18 cellular contexts compared by ENCODE assay signal in the genomic region with DNA sequence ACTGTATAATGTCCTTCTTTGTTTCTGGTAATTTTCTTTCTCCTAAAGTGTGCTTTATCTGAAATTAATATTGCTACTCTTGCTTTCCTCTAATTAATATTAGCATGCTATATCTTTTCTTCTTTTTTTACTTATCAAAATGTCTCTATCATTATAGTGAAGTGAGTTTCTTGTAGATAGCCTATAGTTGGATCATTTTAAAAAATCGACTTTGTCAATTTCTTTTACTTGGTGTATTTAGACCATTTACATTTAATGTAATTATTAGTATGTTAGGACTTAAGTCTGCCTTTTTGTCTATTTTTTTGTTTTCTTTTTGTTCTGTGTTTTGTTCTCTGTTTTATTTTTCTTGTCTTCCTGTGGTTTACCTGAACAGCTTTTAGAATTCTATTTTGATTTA. TPM values are rescaled to one million over a fixed set of nuclear protein-coding genes. Genes with fewer than 3 reads are reported as not detected.
DNase-seq lines count a peak whose midpoint lies in the region; ATAC-seq, FAIRE-seq and TF ChIP-seq lines count a peak whose summit lies in the region.
"Had no signal": no experiment of that assay in that cellular context is flagged by ENCODE, and none has a peak within 500 bp of the region (broad histone marks: within the 10 kb centered on the region; RNA-seq: fewer than 3 reads in every experiment).

No MANE protein-coding gene starts in this region.

- peaks cover 14% of the 10 kb centered on the region for H3K36me3 Mint-ChIP-seq in natural killer cell

- intact Hi-C loops in natural killer cell (cut with micrococcal nuclease), result no loop called here

- no peak for DNase-seq in frontal cortex (ENCODE audit: low spot score in 2 of 2)
- DNase-seq in GM13977 (ENCODE audit: low spot score), result no peak
- DNase-seq in natural killer cell, result no peak
- no peak for DNase-seq in AG08396 (ENCODE audit: low spot score)
- DNase-seq: ACHN; C1 segment of cervical spinal cord; Calu3; CD4-positive, alpha-beta memory T cell; COR-L47; DMS53; DND-41; GDM1; GM23248; H9 had no signal

- H3K27ac Mint-ChIP-seq in natural killer cell, result no peak overlapping the region
- H3K27ac Mint-ChIP-seq: CD4-positive, alpha-beta memory T cell; H9 had no signal

- in situ Hi-C loops in GM13977 (cut with MboI; ENCODE audit: low pct_unique_long_range_greater_than_20kb, low sequenced_read_pairs, unreplicated experiment), result no loop called here

- H3K4me1 Mint-ChIP-seq in natural killer cell, result no peaks in the 10 kb centered on the region
- H3K4me1 Mint-ChIP-seq: CD4-positive, alpha-beta memory T cell had no signal

- no peak overlapping the region for H3K4me3 Mint-ChIP-seq in natural killer cell
- H3K4me3 Mint-ChIP-seq: CD4-positive, alpha-beta memory T cell; H9 had no signal

- TF ChIP-seq CTCF in GM13977 (IDR thresholded peaks at IDR 0.05; ENCODE audit: extremely low read depth, insufficient read depth, missing control alignments), result no peak
- no peak for TF ChIP-seq CTCF in natural killer cell (IDR thresholded peaks at IDR 0.05)

- H3K27me3 Mint-ChIP-seq in natural killer cell (ENCODE audit: low read depth in 2 of 2), result peaks cover 6 to 21% of the 10 kb centered on the region in 2 donors

- ATAC-seq in natural killer cell, result no peak
- ATAC-seq: GM12878 had no signal

- FAIRE-seq in G401.6 (lab: Jason Lieb, UNC) (peak; percentile 11), TTC549 (lab: Jason Lieb, UNC) (peak; percentile 46), frontal cortex (lab: Jason Lieb, UNC) (peak; percentile 43)
- FAIRE-seq: GM12878, GM18507 had no signal

- H3K9me3 Mint-ChIP-seq in natural killer cell, result peaks cover 5 to 12% of the 10 kb centered on the region in 2 donors

RNA-seq across cellular contexts. Expression of a gene that starts 35.4 kb away (rescaled TPM):
- 56.7 TPM for total RNA-seq in frontal cortex
- total RNA-seq in natural killer cell, result 10 to 100 TPM; 24.4 to 35.0 (median 25.5) TPM
